2 cellular contexts compared by ENCODE assay signal in genomic region chr22:50247748-50248147, GRCh38.
TF ChIP-seq lines count a peak whose summit lies in the region.

No MANE protein-coding gene starts in this region.

TF ChIP-seq in HEK293, 187 proteins besides CTCF, POLR2A, EP300 and RAD21:
- TF ChIP-seq ZBTB6 (tag by site-specific recombination; IDR thresholded peaks at IDR 0.05) (no peak), SP3 (tag by site-specific recombination; IDR thresholded peaks at IDR 0.05) (peak; percentile 36; the same call in 1 of the 2 replicates), ZNF623 (tag by site-specific recombination; IDR thresholded peaks at IDR 0.05) (no peak), ZEB2 (tag by site-specific recombination; IDR thresholded peaks at IDR 0.05) (peak; percentile 76), ZBTB21 (tag by site-specific recombination; IDR thresholded peaks at IDR 0.05) (peak; percentile 83), KLF8 (tag by site-specific recombination; IDR thresholded peaks at IDR 0.05) (peak; percentile 14; the same call in 1 of the 2 replicates), ZNF600 (tag by site-specific recombination; IDR thresholded peaks at IDR 0.05) (0 out of 2 replicates have a peak, but pooled peaks have one; percentile 51), ZNF629 (tag by site-specific recombination; IDR thresholded peaks at IDR 0.05) (peak; percentile 94), PRDM10 (tag by site-specific recombination; IDR thresholded peaks at IDR 0.05) (peak; percentile 44; the same call in 1 of the 2 replicates), ZBTB26 (tag by site-specific recombination; optimal IDR thresholded peaks at IDR 0.05) (peak; percentile 18), GLIS1 (tag by site-specific recombination; IDR thresholded peaks at IDR 0.05) (peak; percentile 76), ZNF341 (tag by site-specific recombination; IDR thresholded peaks at IDR 0.05; ENCODE audit: low read depth) (peak; percentile 35; the same call in 1 of the 2 replicates), ATF2 (tag by site-specific recombination; IDR thresholded peaks at IDR 0.05; ENCODE audit: low read depth) (peak; percentile 97), ZSCAN16 (tag by site-specific recombination; IDR thresholded peaks at IDR 0.05) (no peak), SP2 (tag by site-specific recombination; IDR thresholded peaks at IDR 0.05) (peak; percentile 73), ZSCAN18 (tag by site-specific recombination; IDR thresholded peaks at IDR 0.05) (no peak)
TF ChIP-seq in HEK293: peak in this region for 12.

TF ChIP-seq in endothelial cell of umbilical vein, 7 proteins besides CTCF, POLR2A, EP300 and RAD21:
- TF ChIP-seq JUN (IDR thresholded peaks at IDR 0.05; ENCODE audit: borderline replicate concordance, insufficient read depth, insufficient read length, low read depth) = no peak
- TF ChIP-seq POLR2AphosphoS5 (IDR thresholded peaks at IDR 0.05; ENCODE audit: insufficient read depth, low read depth, low read length) = no peak
- peak; percentile 33 for TF ChIP-seq FOS (IDR thresholded peaks at IDR 0.05; ENCODE audit: borderline replicate concordance, insufficient read depth, low read length)
